Comparison of ENCODE assay signal across 22 cellular contexts in genomic region chr22:32706149-32706548, GRCh38.
DNase-seq lines count a peak whose midpoint lies in the region; ATAC-seq, FAIRE-seq and TF ChIP-seq lines count a peak whose summit lies in the region.
"Had no signal": no experiment of that assay in that cellular context is flagged by ENCODE, and none has a peak within 500 bp of the region (broad histone marks: within the 10 kb centered on the region; RNA-seq: fewer than 3 reads in every experiment).

No MANE protein-coding gene starts in this region.

- H3K79me2 ChIP-seq in GM23248 (ENCODE audit: insufficient read depth), result no peaks in the 10 kb centered on the region
- no peaks in the 10 kb centered on the region for H3K79me2 ChIP-seq in OCI-LY7 (ENCODE audit: insufficient read depth, low read depth, low read length)
- H3K79me2 ChIP-seq in K562 (ENCODE audit: control insufficient read depth, insufficient read depth, low read length), result no peaks in the 10 kb centered on the region

- H4K20me1 ChIP-seq in GM23248 (ENCODE audit: insufficient read depth), result no peaks in the 10 kb centered on the region
- no peaks in the 10 kb centered on the region for H4K20me1 ChIP-seq in OCI-LY7 (ENCODE audit: insufficient read depth, low read length)
- H4K20me1 ChIP-seq in K562 (replicated peaks; ENCODE audit: control insufficient read depth, insufficient read depth, low read length), result no peaks in the 10 kb centered on the region

- ATAC-seq in K562, result no peak
- ATAC-seq: gastrocnemius medialis; stimulated activated naive CD8-positive, alpha-beta T cell treated with anti-CD3 and anti-CD28 coated beads, Interleukin-15, amount 100 ng/mL, for 72 hours had no signal

- H3K36me3 ChIP-seq in GM23248 (ENCODE audit: low read depth) (no peaks in the 10 kb centered on the region), OCI-LY7 (ENCODE audit: insufficient read depth, low read length) (no peaks in the 10 kb centered on the region), K562 (ENCODE audit: control insufficient read depth, insufficient read depth, low read length) (no peaks in the 10 kb centered on the region)
- H3K36me3 ChIP-seq: gastrocnemius medialis, tibial nerve, WERI-Rb-1 had no signal

- H3K4me2 ChIP-seq in GM23248 (ENCODE audit: unreplicated experiment) (no peak overlapping the region), OCI-LY7 (ENCODE audit: low read length) (no peak overlapping the region), K562 (ENCODE audit: insufficient read depth, low read length) (no peak overlapping the region)

- no peak for TF ChIP-seq RAD21 in K562 (CRISPR knock-in tag; conservative IDR thresholded peaks at IDR 0.05 in 1 of 2, IDR thresholded peaks at IDR 0.05 in 1 of 2)

- H3K27me3 ChIP-seq in GM23248 (replicated peaks; ENCODE audit: insufficient read depth) (no peaks in the 10 kb centered on the region), K562 (ENCODE audit: control insufficient read depth in 2 of 2, insufficient read depth in 2 of 2, low read length in 2 of 2) (no peaks in the 10 kb centered on the region; a peak in 1 of 5 replicates)
- H3K27me3 ChIP-seq: gastrocnemius medialis, tibial nerve had no signal

- no peaks in the 10 kb centered on the region for H3K9me1 ChIP-seq in K562 (ENCODE audit: control insufficient read depth, insufficient read depth, low read length)

- peak; percentile 41 for DNase-seq in EH (ENCODE audit: low read depth)
- DNase-seq in GM23248, result peak; percentile 57
- peak; percentile 32 for DNase-seq in OCI-LY7 (ENCODE audit: low spot score)
- DNase-seq in K562 (ENCODE audit: extremely low read depth in 1 of 4, low spot score in 3 of 4), result no peak
- no peak for DNase-seq in activated naive CD4-positive, alpha-beta T cell (lab: John Stamatoyannopoulos, UW)
- no peak for DNase-seq in COLO829 (ENCODE audit: low spot score)
- no peak for DNase-seq in midbrain (lab: John Stamatoyannopoulos, UW)
- DNase-seq: activated gamma-delta T cell; caudate nucleus; dermis blood vessel endothelial cell; gastrocnemius medialis; islet precursor cell; NCI-H1930; NCI-H510A; nucleus accumbens; Right ventricle myocardium superior; stimulated activated CD4-positive, alpha-beta T cell treated with anti-CD3 and anti-CD28 coated beads, Interleukin-4, amount 100 ng/mL, for 4 hours; stimulated activated naive CD8-positive, alpha-beta T cell treated with anti-CD3 and anti-CD28 coated beads, Interleukin-15, amount 100 ng/mL, for 72 hours; WERI-Rb-1 had no signal

- intact Hi-C loops in OCI-LY7 (cut with micrococcal nuclease; ENCODE audit: unreplicated experiment), result no loop called here
- intact Hi-C loops in K562 (cut with micrococcal nuclease), result no loop called here

- no TSS peak for BruUV-seq in OCI-LY7 (replicated peaks; lab: Mats Ljungman, UMichigan)
- no TSS peak for BruUV-seq in K562 (replicated peaks; lab: Mats Ljungman, UMichigan)

- no peak for TF ChIP-seq EP300 in K562 (IDR thresholded peaks at IDR 0.05; ENCODE audit: low read length)

- TF ChIP-seq CTCF in OCI-LY7 (conservative IDR thresholded peaks at IDR 0.05; ENCODE audit: low read length), result no peak
- no peak for TF ChIP-seq CTCF in K562 (IDR thresholded peaks at IDR 0.05 in 2 of 3, conservative IDR thresholded peaks at IDR 0.05 in 1 of 3; ENCODE audit: insufficient read depth in 2 of 3, low read depth in 1 of 3, low read length in 3 of 3)

- CTCF ChIA-PET in OCI-LY7 (lab: Charles Lee; ENCODE audit: unreplicated experiment), result no interaction called here
- CTCF ChIA-PET in K562 (lab: Yijun Ruan, JAX; ENCODE audit: low intra/inter-chr PET ratio), result no interaction called here

- no peaks in the 10 kb centered on the region for H3K9me3 ChIP-seq in GM23248 (ENCODE audit: low read depth)
- H3K9me3 ChIP-seq in OCI-LY7 (ENCODE audit: low read length), result 0 out of 2 replicates have a peak, but pooled peaks cover 10% of the 10 kb centered on the region
- 0 out of 2 replicates have a peak, but pooled peaks cover 4% of the 10 kb centered on the region for H3K9me3 ChIP-seq in K562 (replicated peaks; ENCODE audit: control insufficient read depth, insufficient read depth, low read depth, low read length)

- no peak overlapping the region for H3K4me3 ChIP-seq in GM23248
- H3K4me3 ChIP-seq in OCI-LY7 (ENCODE audit: low read depth, low read length, poor library complexity, severe bottlenecking), result no peak overlapping the region
- no peak overlapping the region for H3K4me3 ChIP-seq in K562
- H3K4me3 ChIP-seq: gastrocnemius medialis, lung, tibial nerve had no signal

- H3K9me2 ChIP-seq in GM23248 (ENCODE audit: insufficient read depth) (no peaks in the 10 kb centered on the region), OCI-LY7 (ENCODE audit: insufficient read depth, low read length) (no peaks in the 10 kb centered on the region)

- H3K4me1 ChIP-seq in GM23248 (ENCODE audit: insufficient read depth), result peaks cover 31% of the 10 kb centered on the region
- H3K4me1 ChIP-seq in OCI-LY7 (ENCODE audit: insufficient read depth, low read length, poor library complexity, severe bottlenecking), result no peaks in the 10 kb centered on the region
- H3K4me1 ChIP-seq in K562 (replicated peaks in 1 of 2; ENCODE audit: control insufficient read depth in 2 of 2, insufficient read depth in 2 of 2, low read length in 2 of 2), result no peaks in the 10 kb centered on the region

- peaks cover 37% of the 10 kb centered on the region for H3F3A ChIP-seq in GM23248 (ENCODE audit: insufficient read depth)

- WGBS in GM23248 (ENCODE audit: low coverage in 1 of 2, low lambda C conversion rate in 2 of 2, missing lambda C conversion rate in 2 of 2), 2 experiments, result 76 to 81% methylated on average over 5 of the region's 5 CpGs
- 3% methylated on average over 5 of the region's 5 CpGs for WGBS in K562 (ENCODE audit: insufficient coverage, low coverage, missing lambda C conversion rate)

- H3K9ac ChIP-seq in GM23248 (no peak overlapping the region), K562 (ENCODE audit: insufficient read depth in 1 of 2, low read depth in 2 of 2, low read length in 2 of 2) (no peak overlapping the region)

- in situ Hi-C loops in GM23248 (cut with MboI), result no loop called here
- in situ Hi-C loops in K562 (cut with MboI), result no loop called here

- no peak for TF ChIP-seq POLR2A in K562 (conservative IDR thresholded peaks at IDR 0.05)

- H3K27ac ChIP-seq in GM23248, result no peak overlapping the region
- H3K27ac ChIP-seq in OCI-LY7 (ENCODE audit: low read depth, low read length, poor library complexity, severe bottlenecking), result no peak overlapping the region
- H3K27ac ChIP-seq in K562 (ENCODE audit: extremely low read depth, low read depth, low read length), result no peak overlapping the region
- H3K27ac ChIP-seq: gastrocnemius medialis, tibial nerve, WERI-Rb-1 had no signal

- FAIRE-seq in K562 (lab: Jason Lieb, UNC), result no peak
- FAIRE-seq: GM18507 had no signal

- H2AFZ ChIP-seq in GM23248 (no peak overlapping the region), OCI-LY7 (ENCODE audit: low read length) (no peak overlapping the region), K562 (ENCODE audit: low read depth, low read length) (no peak overlapping the region)

- POLR2A ChIA-PET in OCI-LY7 (lab: Charles Lee) (no interaction called here), K562 (lab: Yijun Ruan, JAX) (no interaction called here)

TF ChIP-seq in K562, 482 proteins besides CTCF, POLR2A, EP300 and RAD21 (continues in another document):
- TF ChIP-seq ZNF79 (CRISPR knock-in tag; IDR thresholded peaks at IDR 0.05; ENCODE audit: low read depth) (no peak), PHTF2 (CRISPR knock-in tag; IDR thresholded peaks at IDR 0.05) (no peak), ZBTB1 (CRISPR knock-in tag; IDR thresholded peaks at IDR 0.05; ENCODE audit: borderline replicate concordance, low read depth) (no peak), KHSRP (IDR thresholded peaks at IDR 0.05) (no peak), FOXO4 (CRISPR knock-in tag; IDR thresholded peaks at IDR 0.05) (no peak), ZEB2 (IDR thresholded peaks at IDR 0.05) (no peak), KDM4B (IDR thresholded peaks at IDR 0.05; ENCODE audit: borderline replicate concordance in 2 of 2, low read depth in 1 of 2) (no peak), ZNF551 (CRISPR knock-in tag; IDR thresholded peaks at IDR 0.05) (no peak), HDAC1 (IDR thresholded peaks at IDR 0.05) (peak in 1 of 2 experiments; percentile 48; a peak in 1 of 4 replicates), TEAD4 (IDR thresholded peaks at IDR 0.05; ENCODE audit: low read length) (peak; percentile 32; the same call in 1 of the 2 replicates), TEAD4 (CRISPR knock-in tag; IDR thresholded peaks at IDR 0.05; ENCODE audit: borderline replicate concordance) (no peak), PREB (CRISPR knock-in tag; IDR thresholded peaks at IDR 0.05) (no peak), TRIM24 (IDR thresholded peaks at IDR 0.05) (peak in 1 of 2 experiments; percentile 55; a peak in 1 of 4 replicates), SLC30A9 (CRISPR knock-in tag; IDR thresholded peaks at IDR 0.05) (no peak), CBX3 (IDR thresholded peaks at IDR 0.05; ENCODE audit: borderline replicate concordance in 1 of 2, low read length in 2 of 2) (peak in 1 of 2 experiments; percentile 95; a peak in 2 of 3 replicates)

Comparison
In these comparisons a context has a peak if more than half of its experiments do, and no peak if none do; other contexts are left out.
1. DNase-seq: peak in EH (single experiment), GM23248 (single experiment) and OCI-LY7 (single experiment); none in K562 (0 of 4), activated naive CD4-positive, alpha-beta T cell (0 of 4), COLO829 (single experiment) and midbrain (single experiment).